8 cellular contexts compared by ENCODE assay signal in the genomic region with DNA sequence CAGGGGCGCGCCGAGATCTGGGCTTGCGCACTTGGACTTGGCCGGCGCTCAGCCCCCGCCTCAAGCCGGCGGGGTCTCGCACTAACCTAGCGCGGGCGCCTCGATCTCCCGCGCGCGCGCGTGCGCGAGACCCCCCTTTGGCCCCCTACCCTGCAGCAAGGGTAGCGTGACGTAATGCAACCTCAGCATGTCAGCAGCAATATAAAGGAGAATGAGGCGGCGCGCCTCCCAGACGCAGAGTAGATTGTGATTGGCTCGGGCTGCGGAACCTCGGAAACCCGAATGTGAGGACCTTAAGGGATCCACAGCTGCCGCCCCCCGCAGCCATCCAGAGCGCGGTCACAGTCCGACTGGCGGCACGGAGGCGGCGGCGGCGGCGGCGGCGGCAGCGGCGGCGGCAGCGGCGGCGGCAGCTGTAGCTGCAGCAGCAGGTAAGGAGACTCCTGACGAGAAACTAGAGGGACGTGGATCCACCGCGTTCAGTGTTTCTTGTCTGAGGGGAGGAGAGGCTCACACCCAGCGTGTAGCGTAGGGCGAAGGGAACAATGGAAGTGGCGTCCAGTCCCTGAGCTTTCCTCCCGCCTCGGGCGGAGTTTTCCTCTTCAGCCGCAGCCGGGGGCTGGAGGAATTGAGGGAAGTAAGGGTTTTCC. TPM values are rescaled to one million over a fixed set of nuclear protein-coding genes. Genes with fewer than 3 reads are reported as not detected.
A peak's percentile ranks its signal among the peaks of the same experiment; 100 is the strongest.
DNase-seq lines count a peak whose midpoint lies in the region; ATAC-seq and TF ChIP-seq lines count a peak whose summit lies in the region.

Gene SATL1, minus strand, starts transcription at position 19 of the 650 bp plus-strand sequence. CDS start 134,811 bp downstream, outside the sequence.
Gene ZNF711, plus strand, starts transcription at position 231 of the 650 bp plus-strand sequence. CDS start 3,582 bp downstream, outside the sequence.

- CTCF ChIA-PET in Panc1 (lab: Charles Lee): no interaction called here
- CTCF ChIA-PET in MCF 10A (lab: Yijun Ruan, JAX): interaction anchor here (0.7 kb wide), 2 partner anchors 123 to 266 kb away, joined by 3 read pairs; no protein-coding TSS in a partner anchor

- no peaks in the 10 kb centered on the region for H3K36me3 Mint-ChIP-seq in MCF 10A (ENCODE audit: insufficient read depth, unreplicated experiment)

- POLR2A ChIA-PET in Panc1 (lab: Charles Lee) (no interaction called here), MCF 10A (lab: Yijun Ruan, JAX) (interaction anchor here (0.6 to 1.4 kb wide), 10 partner anchors 10 to 299 kb away, joined by 3 to 5 read pairs (median 4); no protein-coding TSS in a partner anchor)

- no peak within 1 kb of the TSS for H3K27ac Mint-ChIP-seq in MCF 10A (ENCODE audit: low read depth, unreplicated experiment)

- peaks cover 0 to 12% (median 5%) of the 10 kb centered on the region in 10 experiments; a peak in 9 of 20 replicates for H3K4me1 ChIP-seq in BLaER1 treated with 17β-estradiol and CSF1 and Interleukin-3, amounts not matched to agents 10 nM and 100 nM
- H3K4me1 ChIP-seq in Panc1 (ENCODE audit: control insufficient read depth, insufficient read depth, low read length): no peaks in the 10 kb centered on the region

- H3K36me3 ChIP-seq in BLaER1 treated with 17β-estradiol and CSF1 and Interleukin-3, amounts not matched to agents 10 nM and 100 nM: peaks cover 0 to 10% (median 0%) of the 10 kb centered on the region in 11 experiments; a peak in 1 of 22 replicates
- H3K36me3 ChIP-seq in Panc1 (ENCODE audit: control insufficient read depth, insufficient read depth, low read length): no peaks in the 10 kb centered on the region; the same call in 1 of the 2 replicates

- H3K9ac ChIP-seq in BLaER1 treated with 17β-estradiol and CSF1 and Interleukin-3, amounts not matched to agents 10 nM and 100 nM: peak within 1 kb of the TSS; percentile 65 to 90 (median 83)

- BruUV-seq in Panc1 (replicated peaks; lab: Mats Ljungman, UMichigan): no TSS peak
- no TSS peak for BruUV-seq in MCF 10A (replicated peaks; lab: Mats Ljungman, UMichigan)

- peaks cover 13% of the 10 kb centered on the region for H3K9me3 Mint-ChIP-seq in MCF 10A (ENCODE audit: unreplicated experiment)

- peaks cover 13 to 71% (median 58%) of the 10 kb centered on the region in 11 experiments; a peak in 21 of 22 replicates for H3K27me3 ChIP-seq in BLaER1 treated with 17β-estradiol and CSF1 and Interleukin-3, amounts not matched to agents 10 nM and 100 nM
- H3K27me3 ChIP-seq in Panc1 (ENCODE audit: control insufficient read depth, insufficient read depth, low read length): no peaks in the 10 kb centered on the region

- peaks cover 0 to 7% (median 0%) of the 10 kb centered on the region in 11 experiments; a peak in 2 of 22 replicates for H3K9me3 ChIP-seq in BLaER1 treated with 17β-estradiol and CSF1 and Interleukin-3, amounts not matched to agents 10 nM and 100 nM (replicated peaks in 1 of 11)
- H3K9me3 ChIP-seq in Panc1 (ENCODE audit: control insufficient read depth, insufficient read depth, low read depth, low read length) (no peaks in the 10 kb centered on the region), iPS-18c (ENCODE audit: control insufficient read depth, insufficient read depth, low read length) (peaks cover 4% of the 10 kb centered on the region)

- peak within 1 kb of the TSS; percentile 39 to 80 (median 56) for H3K4me2 ChIP-seq in BLaER1 treated with 17β-estradiol and CSF1 and Interleukin-3, amounts not matched to agents 10 nM and 100 nM

- H3K4me3 ChIP-seq in BLaER1 treated with 17β-estradiol and CSF1 and Interleukin-3, amounts not matched to agents 10 nM and 100 nM: peak within 1 kb of the TSS; percentile 60 to 77 (median 73)
- H3K4me3 ChIP-seq in Panc1 (ENCODE audit: low read depth in 2 of 2, low read length in 2 of 2) (peak within 1 kb of the TSS; percentile 62 to 83), iPS-18c (ENCODE audit: insufficient read depth, low read depth, low read length) (peak within 1 kb of the TSS; percentile 76), retinal pigment epithelial cell (ENCODE audit: low read length) (peak within 1 kb of the TSS; percentile 77)

- H3K27me3 Mint-ChIP-seq in MCF 10A (ENCODE audit: insufficient read depth, unreplicated experiment): no peaks in the 10 kb centered on the region

- in situ Hi-C loops in Panc1 (cut with HindIII; ENCODE audit: low pct_unique_long_range_greater_than_20kb, low sequenced_read_pairs): no loop called here

- peak; percentile 42 for ATAC-seq in GM19025 (IDR thresholded peaks at IDR 0.05; ENCODE audit: low read depth, unreplicated experiment)
- ATAC-seq in Panc1: peak; percentile 86
- no peak for ATAC-seq in HG03097 (IDR thresholded peaks at IDR 0.05; ENCODE audit: low FRiP score, unreplicated experiment)

- intact Hi-C loops in Panc1 (cut with micrococcal nuclease; ENCODE audit: unreplicated experiment): no loop called here
- intact Hi-C loops in MCF 10A (cut with micrococcal nuclease): no loop called here

- DNase-seq in HT-29 (ENCODE audit: low spot score) (peak; percentile 30), Panc1 (ENCODE audit: low read depth, low spot score) (no peak), MCF 10A (ENCODE audit: unreplicated experiment) (no peak), retinal pigment epithelial cell (ENCODE audit: low read depth) (peak; percentile 16)

- TF ChIP-seq CTCF in Panc1 (IDR thresholded peaks at IDR 0.05) (no peak), MCF 10A (IDR thresholded peaks at IDR 0.05; ENCODE audit: unreplicated experiment) (no peak), retinal pigment epithelial cell (conservative IDR thresholded peaks at IDR 0.05; ENCODE audit: low read depth, low read length) (no peak)

- H3K27ac ChIP-seq in BLaER1 treated with 17β-estradiol and CSF1 and Interleukin-3, amounts not matched to agents 10 nM and 100 nM: peak within 1 kb of the TSS in 10 of 11 experiments; percentile 59 to 89 (median 82); a peak in 21 of 22 replicates
- 0 out of 2 replicates have a peak within 1 kb of the TSS, but pooled peaks have one; percentile 17 for H3K27ac ChIP-seq in Panc1 (ENCODE audit: low read length)

- H3K4me3 Mint-ChIP-seq in MCF 10A (ENCODE audit: unreplicated experiment): peak within 1 kb of the TSS; percentile 66

- peaks cover 0 to 7% (median 0%) of the 10 kb centered on the region in 11 experiments; a peak in 1 of 22 replicates for H4K20me1 ChIP-seq in BLaER1 treated with 17β-estradiol and CSF1 and Interleukin-3, amounts not matched to agents 10 nM and 100 nM

- no peaks in the 10 kb centered on the region for H3K4me1 Mint-ChIP-seq in MCF 10A (ENCODE audit: insufficient read depth, unreplicated experiment)

RNA-seq across cellular contexts. Expression of gene SATL1, which starts in this region (rescaled TPM):
- total RNA-seq in HT-29 (2014; rRNA removed; shearing (Covaris generic)): not detected in 2 replicates
- total RNA-seq in Panc1 (2021; ENCODE audit: unreplicated experiment) (not detected), MCF 10A (2022) (not detected in 2 replicates)
- polyA plus RNA-seq in Panc1 (2012; ENCODE audit: insufficient read length): not detected

RNA-seq across cellular contexts. Expression of gene ZNF711, which starts in this region (rescaled TPM):
- 0.42 and 0.48 TPM in 2 replicates for total RNA-seq in HT-29 (2014; rRNA removed; shearing (Covaris generic))
- 3.1 TPM for total RNA-seq in Panc1 (2021; ENCODE audit: unreplicated experiment)
- polyA plus RNA-seq in Panc1 (2012; ENCODE audit: insufficient read length): 0.85 TPM
- total RNA-seq in MCF 10A (2022): 1.7 and 1.8 TPM in 2 replicates

Comparison
In these comparisons a context has a peak if more than half of its experiments do, and no peak if none do; other contexts are left out.
1. Peak in DNase-seq in HT-29; RNA of the genes that start here not detected or under 1 TPM.